ENCODE assay signal across 1 cellular context in the genomic region with DNA sequence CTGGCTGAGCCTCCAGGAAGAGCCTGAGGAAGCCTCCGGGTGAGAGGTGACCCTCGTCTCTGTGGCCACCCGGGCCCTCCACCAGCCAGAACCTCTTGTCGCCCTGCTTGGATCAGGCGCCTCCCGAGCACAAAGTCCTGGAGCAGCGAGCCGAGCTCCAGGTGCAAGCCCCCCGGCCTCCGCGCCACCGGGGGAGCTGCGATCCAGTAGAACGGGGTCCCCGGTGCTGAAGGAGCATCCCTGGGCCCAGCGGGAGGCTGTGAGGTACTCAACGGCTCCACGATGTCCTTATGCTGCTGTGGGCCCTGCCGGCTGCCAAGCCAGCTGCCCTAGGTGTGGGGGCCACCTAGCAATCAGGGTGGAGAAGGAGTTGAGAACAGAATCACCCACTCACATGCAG.
TF ChIP-seq lines count a peak whose summit lies in the region.

No MANE protein-coding gene starts in this region.

TF ChIP-seq in H1, 55 proteins besides CTCF, POLR2A, EP300 and RAD21:
- TF ChIP-seq CEBPB (IDR thresholded peaks at IDR 0.05; ENCODE audit: low read depth, low read length) (no peak), BACH1 (IDR thresholded peaks at IDR 0.05; ENCODE audit: low read length) (no peak), TCF12 (IDR thresholded peaks at IDR 0.05; ENCODE audit: low read depth, low read length) (no peak), KDM4A (IDR thresholded peaks at IDR 0.05; ENCODE audit: low read depth, low read length, severe bottlenecking) (no peak), CTBP2 (IDR thresholded peaks at IDR 0.05; ENCODE audit: borderline replicate concordance, insufficient read depth, insufficient read length, low read length) (no peak), SIRT6 (IDR thresholded peaks at IDR 0.05; ENCODE audit: low read length) (no peak), GABPA (IDR thresholded peaks at IDR 0.05; ENCODE audit: borderline replicate concordance, insufficient read depth, low read length) (no peak), EZH2 (IDR thresholded peaks at IDR 0.05; ENCODE audit: low read depth, low read length, severe bottlenecking) (no peak), RBBP5 (IDR thresholded peaks at IDR 0.05; ENCODE audit: borderline replicate concordance, low read depth, low read length) (no peak), SP4 (IDR thresholded peaks at IDR 0.05; ENCODE audit: low read length) (no peak), SIX5 (IDR thresholded peaks at IDR 0.05; ENCODE audit: low read depth, low read length) (no peak), ZNF274 (IDR thresholded peaks at IDR 0.05; ENCODE audit: borderline replicate concordance, extremely low read depth, low read length) (no peak), RNF2 (IDR thresholded peaks at IDR 0.05; ENCODE audit: borderline replicate concordance, low read depth, low read length, missing control alignments, poor library complexity, severe bottlenecking) (no peak), YY1 (IDR thresholded peaks at IDR 0.05; ENCODE audit: low read depth, low read length) (no peak), JUND (IDR thresholded peaks at IDR 0.05; ENCODE audit: low read length) (no peak), KDM1A (IDR thresholded peaks at IDR 0.05; ENCODE audit: borderline replicate concordance, low read length) (no peak)
- TF ChIP-seq, protein P1, sequence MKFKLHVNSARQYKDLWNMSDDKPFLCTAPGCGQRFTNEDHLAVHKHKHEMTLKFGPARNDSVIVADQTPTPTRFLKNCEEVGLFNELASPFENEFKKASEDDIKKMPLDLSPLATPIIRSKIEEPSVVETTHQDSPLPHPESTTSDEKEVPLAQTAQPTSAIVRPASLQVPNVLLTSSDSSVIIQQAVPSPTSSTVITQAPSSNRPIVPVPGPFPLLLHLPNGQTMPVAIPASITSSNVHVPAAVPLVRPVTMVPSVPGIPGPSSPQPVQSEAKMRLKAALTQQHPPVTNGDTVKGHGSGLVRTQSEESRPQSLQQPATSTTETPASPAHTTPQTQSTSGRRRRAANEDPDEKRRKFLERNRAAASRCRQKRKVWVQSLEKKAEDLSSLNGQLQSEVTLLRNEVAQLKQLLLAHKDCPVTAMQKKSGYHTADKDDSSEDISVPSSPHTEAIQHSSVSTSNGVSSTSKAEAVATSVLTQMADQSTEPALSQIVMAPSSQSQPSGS (IDR thresholded peaks at IDR 0.05; ENCODE audit: low read length) = no peak
